Comparison of ENCODE assay signal across 8 cellular contexts in the genomic region with DNA sequence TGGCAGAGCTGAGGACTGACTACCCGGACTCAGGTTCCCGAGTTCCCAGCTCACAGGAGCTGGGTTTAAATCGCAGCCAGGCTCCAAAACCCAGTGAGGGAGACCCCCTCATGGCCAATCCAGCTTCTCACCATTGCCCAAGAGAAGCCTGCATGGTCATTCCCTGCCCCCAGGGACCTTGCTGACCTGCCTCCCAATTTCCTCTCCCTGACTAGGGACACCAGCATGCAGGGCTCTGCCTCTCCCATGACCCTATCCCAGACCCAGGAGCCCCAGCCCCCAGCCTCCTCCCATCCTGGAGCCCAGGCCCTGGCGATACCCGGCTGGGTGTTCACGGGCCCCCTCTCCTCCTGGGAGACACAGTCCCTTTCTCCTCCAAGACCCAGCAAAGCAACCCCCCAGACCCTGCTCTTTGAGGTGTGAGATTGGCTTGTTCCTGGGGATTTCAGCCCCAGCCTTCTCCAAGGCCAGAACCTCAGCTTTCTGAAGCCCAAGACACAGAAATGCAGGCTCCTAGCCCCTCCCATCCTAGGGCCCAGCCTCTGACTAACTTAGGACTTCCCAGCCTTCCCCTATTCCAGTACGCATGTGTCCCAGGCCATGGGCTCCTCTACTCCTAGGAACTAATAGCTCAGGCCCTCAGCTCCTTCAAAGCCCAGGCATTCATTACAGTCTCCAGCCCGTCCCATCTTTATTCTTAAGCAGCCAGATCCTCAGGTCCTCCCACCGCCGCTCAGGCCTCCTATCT. TPM values are rescaled to one million over a fixed set of nuclear protein-coding genes. Genes with fewer than 3 reads are reported as not detected.
DNase-seq lines count a peak whose midpoint lies in the region; ATAC-seq and TF ChIP-seq lines count a peak whose summit lies in the region.

No MANE protein-coding gene starts in this region.

- H3K4me1 ChIP-seq in CD8-positive, alpha-beta T cell (ENCODE audit: insufficient read depth, low read length) = peaks cover 22% of the 10 kb centered on the region
- no peaks in the 10 kb centered on the region; the same call in 1 of the 2 replicates for H3K4me1 ChIP-seq in HUES64 (ENCODE audit: insufficient read depth, low read length)
- H3K4me1 ChIP-seq in osteoblast (ENCODE audit: insufficient read depth, low read length) = peaks cover 29% of the 10 kb centered on the region

- H3K36me3 Mint-ChIP-seq in CD8-positive, alpha-beta T cell = peaks cover 36% of the 10 kb centered on the region
- H3K36me3 Mint-ChIP-seq in activated T-helper 17 cell treated with anti-CD3 and anti-CD28 coated beads, Interleukin-2, amount 50 U/mL, for 72 hours (ENCODE audit: low read depth) = peaks cover 72% of the 10 kb centered on the region

- no peaks in the 10 kb centered on the region for H3K9me3 ChIP-seq in CD8-positive, alpha-beta T cell (ENCODE audit: low read length)
- H3K9me3 ChIP-seq in HUES64 (ENCODE audit: insufficient read depth, low read depth, low read length) (no peaks in the 10 kb centered on the region), osteoblast (ENCODE audit: low read depth, low read length) (no peaks in the 10 kb centered on the region)

- peaks cover 68% of the 10 kb centered on the region for H3K79me2 ChIP-seq in osteoblast (ENCODE audit: insufficient read depth, low read length)

- H2AFZ ChIP-seq in osteoblast (ENCODE audit: low read length) = peak overlapping the region; percentile 82

- peak overlapping the region; percentile 99 for H3K4me2 ChIP-seq in osteoblast (ENCODE audit: insufficient read depth, low read length)

- H3K4me3 Mint-ChIP-seq in CD8-positive, alpha-beta T cell = peak overlapping the region; percentile 91
- H3K4me3 Mint-ChIP-seq in activated T-helper 17 cell treated with anti-CD3 and anti-CD28 coated beads, Interleukin-2, amount 50 U/mL, for 72 hours = peak overlapping the region; percentile 86

- H4K20me1 ChIP-seq in osteoblast (ENCODE audit: insufficient read depth, low read length) = peaks cover 15% of the 10 kb centered on the region

- H3K27ac Mint-ChIP-seq in CD8-positive, alpha-beta T cell = peak overlapping the region; percentile 93
- peak overlapping the region; percentile 92 for H3K27ac Mint-ChIP-seq in activated T-helper 17 cell treated with anti-CD3 and anti-CD28 coated beads, Interleukin-2, amount 50 U/mL, for 72 hours

- H3K4me1 Mint-ChIP-seq in CD8-positive, alpha-beta T cell (ENCODE audit: low read depth) = peaks cover 38% of the 10 kb centered on the region
- H3K4me1 Mint-ChIP-seq in activated T-helper 17 cell treated with anti-CD3 and anti-CD28 coated beads, Interleukin-2, amount 50 U/mL, for 72 hours = peaks cover 38% of the 10 kb centered on the region

- no peak for TF ChIP-seq CTCF in CD8-positive, alpha-beta T cell (IDR thresholded peaks at IDR 0.05)
- TF ChIP-seq CTCF in osteoblast (IDR thresholded peaks at IDR 0.05; ENCODE audit: extremely low read depth, low read depth, low read length) = no peak

- peak overlapping the region; percentile 77 for H3K4me3 ChIP-seq in CD8-positive, alpha-beta T cell (ENCODE audit: low read depth, low read length)
- H3K4me3 ChIP-seq in HUES64 (ENCODE audit: low read length) (peak overlapping the region; percentile 80), osteoblast (ENCODE audit: insufficient read depth, low read length) (peak overlapping the region; percentile 89)

- no peaks in the 10 kb centered on the region for H3K27me3 Mint-ChIP-seq in CD8-positive, alpha-beta T cell (ENCODE audit: low read depth)
- H3K27me3 Mint-ChIP-seq in activated T-helper 17 cell treated with anti-CD3 and anti-CD28 coated beads, Interleukin-2, amount 50 U/mL, for 72 hours = no peaks in the 10 kb centered on the region

- WGBS in HUES64 = 53% methylated on average over 10 of the region's 10 CpGs

- DNase-seq in CD8-positive, alpha-beta T cell = no peak
- DNase-seq in head of caudate nucleus = peak in 30 of 42 donors; percentile 25 to 79 (median 42)
- DNase-seq in osteoblast (ENCODE audit: insufficient read length, low spot score, missing footprints) = peak; percentile 99
- DNase-seq in NCI-H2196 treated with DMSO at 0.1 percent for 48 hours (lab: John Stamatoyannopoulos, UW; ENCODE audit: unreplicated experiment) = no peak

- intact Hi-C loops in CD8-positive, alpha-beta T cell (cut with DNase I, micrococcal nuclease) = loop anchor here (1.0 to 10.0 kb wide), 8 partner anchors 24 to 885 kb away; a partner anchor contains a TSS
- intact Hi-C loops in head of caudate nucleus (cut with DNase I) = no loop called here

- no peak for ATAC-seq in CD8-positive, alpha-beta T cell
- ATAC-seq in activated T-helper 17 cell treated with anti-CD3 and anti-CD28 coated beads, Interleukin-2, amount 50 U/mL, for 72 hours (replicated peaks) = no peak
- ATAC-seq in GM18517 (IDR thresholded peaks at IDR 0.05; ENCODE audit: unreplicated experiment) (no peak), HG02885 (IDR thresholded peaks at IDR 0.05; ENCODE audit: poor library complexity, unreplicated experiment) (no peak)

- peak overlapping the region; percentile 73 for H3K9ac ChIP-seq in HUES64 (ENCODE audit: low read depth, low read length)

- no peaks in the 10 kb centered on the region for H3K9me3 Mint-ChIP-seq in CD8-positive, alpha-beta T cell
- no peaks in the 10 kb centered on the region for H3K9me3 Mint-ChIP-seq in activated T-helper 17 cell treated with anti-CD3 and anti-CD28 coated beads, Interleukin-2, amount 50 U/mL, for 72 hours

- CTCF ChIA-PET in CD8-positive, alpha-beta T cell (lab: Charles Lee) = interaction anchor here (1.0 to 4.0 kb wide), 7 partner anchors 8 to 548 kb away, joined by 3 to 20 read pairs (median 11); a partner anchor contains a TSS

- no peaks in the 10 kb centered on the region for H3K27me3 ChIP-seq in CD8-positive, alpha-beta T cell (ENCODE audit: insufficient read depth, low read length)
- H3K27me3 ChIP-seq in HUES64 (ENCODE audit: insufficient read depth, low read length) (no peaks in the 10 kb centered on the region), osteoblast (ENCODE audit: insufficient read depth, low read length) (no peaks in the 10 kb centered on the region)

- POLR2A ChIA-PET in CD8-positive, alpha-beta T cell (lab: Charles Lee) = interaction anchor here (1.2 to 2.5 kb wide), 3 partner anchors 16 to 134 kb away, joined by 3 to 32 read pairs (median 6); a partner anchor contains a TSS

- H3K27ac ChIP-seq in CD8-positive, alpha-beta T cell (ENCODE audit: low read depth, low read length) = peak overlapping the region; percentile 66
- peak overlapping the region; percentile 4; the same call in 1 of the 2 replicates for H3K27ac ChIP-seq in HUES64 (ENCODE audit: low read depth, low read length)
- peak overlapping the region; percentile 85 for H3K27ac ChIP-seq in osteoblast (ENCODE audit: low read depth, low read length)

- H3K36me3 ChIP-seq in CD8-positive, alpha-beta T cell (ENCODE audit: insufficient read depth, low read length) = peaks cover 7% of the 10 kb centered on the region
- H3K36me3 ChIP-seq in HUES64 (ENCODE audit: insufficient read depth, low read length) (peaks cover 24% of the 10 kb centered on the region), osteoblast (ENCODE audit: insufficient read depth, low read length) (peaks cover 14% of the 10 kb centered on the region)

RNA-seq across cellular contexts. Expression of a gene that starts 1.1 kb away (rescaled TPM):
- 10 to 100 TPM in 1 of 2 experiments, 1 to 10 TPM in 1; 9.5 to 11.9 TPM for total RNA-seq in CD8-positive, alpha-beta T cell
- 21.1 TPM for polyA plus RNA-seq in HUES64 (2013, experiment 1 of 2)
- 26.6 TPM for polyA plus RNA-seq in HUES64 (2013, experiment 2 of 2)
- 10 to 100 TPM; 50.8 to 99.9 TPM for total RNA-seq in activated T-helper 17 cell treated with anti-CD3 and anti-CD28 coated beads, Interleukin-2, amount 50 U/mL, for 72 hours
- 25.6 and 44.5 TPM in 2 replicates for total RNA-seq in osteoblast

RNA-seq across cellular contexts. Expression of a gene that starts 1.7 kb away (rescaled TPM):
- total RNA-seq in CD8-positive, alpha-beta T cell = 10 to 100 TPM; 10.5 to 11.5 TPM
- 73.5 TPM for polyA plus RNA-seq in HUES64 (2013, experiment 1 of 2)
- polyA plus RNA-seq in HUES64 (2013, experiment 2 of 2) = 75.6 TPM
- 100 to 1,000 TPM; 100 to 166 TPM for total RNA-seq in activated T-helper 17 cell treated with anti-CD3 and anti-CD28 coated beads, Interleukin-2, amount 50 U/mL, for 72 hours
- total RNA-seq in osteoblast = 113 and 122 TPM in 2 replicates

RNA-seq across cellular contexts. Expression of a gene that starts 24.9 kb away (rescaled TPM):
- not detected for total RNA-seq in CD8-positive, alpha-beta T cell
- not detected for polyA plus RNA-seq in HUES64 (2013, experiment 1 of 2)
- not detected for polyA plus RNA-seq in HUES64 (2013, experiment 2 of 2)
- not detected for total RNA-seq in activated T-helper 17 cell treated with anti-CD3 and anti-CD28 coated beads, Interleukin-2, amount 50 U/mL, for 72 hours
- total RNA-seq in osteoblast = not detected in 2 replicates

RNA-seq across cellular contexts. Expression of a gene that starts 26.9 kb away (rescaled TPM):
- total RNA-seq in CD8-positive, alpha-beta T cell = 100 to 1,000 TPM; 665 to 668 TPM
- 1,683 TPM for polyA plus RNA-seq in HUES64 (2013, experiment 1 of 2)
- polyA plus RNA-seq in HUES64 (2013, experiment 2 of 2) = 1,737 TPM
- total RNA-seq in activated T-helper 17 cell treated with anti-CD3 and anti-CD28 coated beads, Interleukin-2, amount 50 U/mL, for 72 hours = 1,000 to 10,000 TPM; 1,320 to 1,710 TPM
- 3,966 and 4,197 TPM in 2 replicates for total RNA-seq in osteoblast

RNA-seq across cellular contexts. Expression of a gene that starts 32.1 kb away (rescaled TPM):
- not detected for total RNA-seq in CD8-positive, alpha-beta T cell
- not detected for polyA plus RNA-seq in HUES64 (2013, experiment 1 of 2)
- not detected for polyA plus RNA-seq in HUES64 (2013, experiment 2 of 2)
- total RNA-seq in activated T-helper 17 cell treated with anti-CD3 and anti-CD28 coated beads, Interleukin-2, amount 50 U/mL, for 72 hours = not detected
- not detected in 2 replicates for total RNA-seq in osteoblast

Comparison
In these comparisons a context has a peak if more than half of its experiments do, and no peak if none do; other contexts are left out.
1. DNase-seq: peak in head of caudate nucleus (30 of 42) and osteoblast (single experiment); none in CD8-positive, alpha-beta T cell (0 of 7) and NCI-H2196 treated with DMSO at 0.1 percent for 48 hours (single experiment).
2. H3K27ac ChIP-seq: peak in every context shown above with its lines; median percentile 85 in osteoblast; 66 in CD8-positive, alpha-beta T cell; 4 in HUES64.
3. Peak in every context shown above with its lines, with median percentiles within 50 percentile points of each other: H3K4me3 ChIP-seq.